Comparison of ENCODE assay signal across 8 cellular contexts in the genomic region with DNA sequence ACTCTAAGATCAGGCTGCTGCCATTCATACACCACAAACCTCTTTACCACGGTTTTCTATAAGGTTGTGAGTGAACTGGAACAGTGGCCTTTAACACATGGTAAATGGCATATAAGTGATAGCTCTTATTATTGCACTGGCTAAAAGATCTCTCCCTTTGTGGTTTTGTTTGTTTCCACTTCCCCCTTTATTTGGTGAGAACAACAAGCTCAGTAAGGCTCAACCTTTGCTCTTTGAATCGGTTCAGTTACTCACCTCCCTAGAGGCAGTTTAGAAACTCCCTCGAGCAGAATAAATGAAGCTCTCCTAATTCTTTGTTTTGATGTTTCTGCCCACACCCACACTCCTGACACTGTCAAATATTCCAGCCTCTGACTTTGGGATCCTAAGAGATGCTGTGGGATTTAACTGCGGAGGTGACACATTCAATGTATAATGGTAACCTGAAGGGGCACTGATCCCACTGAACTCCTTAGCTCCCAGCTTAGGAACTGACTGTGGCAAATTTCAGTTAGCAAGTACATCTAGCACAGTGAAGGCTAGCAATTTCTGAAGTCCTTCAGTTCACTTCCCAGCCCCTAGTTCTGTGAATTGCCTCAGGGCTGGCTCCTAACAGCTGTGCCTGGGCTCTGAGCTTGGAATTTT. TPM values are rescaled to one million over a fixed set of nuclear protein-coding genes. Genes with fewer than 3 reads are reported as not detected.
DNase-seq lines count a peak whose midpoint lies in the region; ATAC-seq and TF ChIP-seq lines count a peak whose summit lies in the region.

No MANE protein-coding gene starts in this region.

- BruUV-seq in HCT116 (replicated peaks; lab: Mats Ljungman, UMichigan) = no TSS peak

- no peaks in the 10 kb centered on the region for H3K27me3 ChIP-seq in HCT116 (ENCODE audit: insufficient read depth, low read length)

- ATAC-seq in GM18519 (IDR thresholded peaks at IDR 0.05; ENCODE audit: low FRiP score, unreplicated experiment) (peak; percentile 100), HCT116 (peak; percentile 69)

- H3K79me2 ChIP-seq in HCT116 (ENCODE audit: insufficient read depth, low read length) = no peaks in the 10 kb centered on the region

- H4K20me1 ChIP-seq in HCT116 (ENCODE audit: insufficient read depth) = no peaks in the 10 kb centered on the region

- H3K9me2 ChIP-seq in HCT116 (ENCODE audit: insufficient read depth) = no peaks in the 10 kb centered on the region

- no peak for TF ChIP-seq CTCF in HCT116 (IDR thresholded peaks at IDR 0.05 in 2 of 3, conservative IDR thresholded peaks at IDR 0.05 in 1 of 3; ENCODE audit: borderline replicate concordance in 1 of 3, insufficient read depth in 1 of 3, low read depth in 2 of 3, low read length in 2 of 3)

- no peaks in the 10 kb centered on the region for H3K36me3 ChIP-seq in HCT116 (ENCODE audit: control insufficient read depth in 1 of 2, insufficient read depth in 2 of 2, low read length in 2 of 2)

- peaks cover 9 to 11% of the 10 kb centered on the region in 2 experiments; a peak in 2 of 4 replicates for H3K4me1 ChIP-seq in HCT116 (ENCODE audit: control insufficient read depth in 1 of 2, insufficient read depth in 2 of 2, low read length in 2 of 2)

- POLR2A ChIA-PET in HCT116 (lab: Charles Lee) = no interaction called here

- no peak for TF ChIP-seq RAD21 in HCT116 (IDR thresholded peaks at IDR 0.05; ENCODE audit: low read depth)

- no peak overlapping the region for H3K4me3 ChIP-seq in HCT116 (replicated peaks in 1 of 2; ENCODE audit: low read depth in 1 of 2, low read length in 2 of 2)

- 0 out of 2 replicates have a peak overlapping the region, but pooled peaks have one; percentile 10 for H3K4me2 ChIP-seq in HCT116 (ENCODE audit: low read length)

- DNase-seq in HCT116 (ENCODE audit: low read depth, low spot score) (no peak), NAMALWA (ENCODE audit: low spot score) (peak; percentile 84), left kidney (ENCODE audit: low read depth, low spot score) (peak; percentile 53), mesenteric fat pad (ENCODE audit: low spot score) (no peak), cerebellar cortex (ENCODE audit: low spot score) (no peak), nucleus accumbens (lab: John Stamatoyannopoulos, UW) (no peak)
- no peak for DNase-seq in activated CD8-positive, alpha-beta memory T cell treated with anti-CD3 and anti-CD28 coated beads, Interleukin-2, amount 50 U/mL, for 48 hours

- H3K9me3 ChIP-seq in HCT116 (ENCODE audit: control insufficient read depth in 1 of 2, insufficient read depth in 1 of 2, low read depth in 1 of 2, low read length in 2 of 2) = no peaks in the 10 kb centered on the region

- no peak overlapping the region for H2AFZ ChIP-seq in HCT116 (ENCODE audit: low read depth, low read length, poor library complexity, severe bottlenecking)

- RAD21 ChIA-PET in HCT116 (lab: Charles Lee; ENCODE audit: low non-redundant PET in 1 of 2, low total read pairs in 2 of 2, uncharacterized antibody in 2 of 2, unreplicated experiment in 2 of 2) = no interaction called here

- CTCF ChIA-PET in HCT116 (lab: Charles Lee) = interaction anchor here (0.5 to 1.0 kb wide), 3 partner anchors 9 to 28 kb away, joined by 3 read pairs; no protein-coding TSS in a partner anchor

- no peak overlapping the region for H3K27ac ChIP-seq in HCT116 (ENCODE audit: low read depth, low read length)

- intact Hi-C loops in HCT116 (cut with micrococcal nuclease) = no loop called here

- H3K9ac ChIP-seq in HCT116 (ENCODE audit: low read length) = no peak overlapping the region

- no peak for TF ChIP-seq POLR2A in HCT116 (IDR thresholded peaks at IDR 0.05; ENCODE audit: borderline replicate concordance, extremely low read depth, insufficient read depth, insufficient read length)

TF ChIP-seq in HCT116, 20 proteins besides CTCF, POLR2A, EP300 and RAD21:
- TF ChIP-seq CEBPB (IDR thresholded peaks at IDR 0.05; ENCODE audit: low read depth) = no peak
- no peak for TF ChIP-seq SRF (IDR thresholded peaks at IDR 0.05; ENCODE audit: low read depth)
- no peak for TF ChIP-seq YY1 (IDR thresholded peaks at IDR 0.05; ENCODE audit: extremely low read depth, insufficient replicate concordance, low read depth, low read length)
- TF ChIP-seq, protein P1, sequence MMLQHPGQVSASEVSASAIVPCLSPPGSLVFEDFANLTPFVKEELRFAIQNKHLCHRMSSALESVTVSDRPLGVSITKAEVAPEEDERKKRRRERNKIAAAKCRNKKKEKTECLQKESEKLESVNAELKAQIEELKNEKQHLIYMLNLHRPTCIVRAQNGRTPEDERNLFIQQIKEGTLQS (IDR thresholded peaks at IDR 0.05) = no peak
- no peak for TF ChIP-seq EZH2phosphoT487 (IDR thresholded peaks at IDR 0.05; ENCODE audit: borderline replicate concordance)
- TF ChIP-seq, protein P2, sequence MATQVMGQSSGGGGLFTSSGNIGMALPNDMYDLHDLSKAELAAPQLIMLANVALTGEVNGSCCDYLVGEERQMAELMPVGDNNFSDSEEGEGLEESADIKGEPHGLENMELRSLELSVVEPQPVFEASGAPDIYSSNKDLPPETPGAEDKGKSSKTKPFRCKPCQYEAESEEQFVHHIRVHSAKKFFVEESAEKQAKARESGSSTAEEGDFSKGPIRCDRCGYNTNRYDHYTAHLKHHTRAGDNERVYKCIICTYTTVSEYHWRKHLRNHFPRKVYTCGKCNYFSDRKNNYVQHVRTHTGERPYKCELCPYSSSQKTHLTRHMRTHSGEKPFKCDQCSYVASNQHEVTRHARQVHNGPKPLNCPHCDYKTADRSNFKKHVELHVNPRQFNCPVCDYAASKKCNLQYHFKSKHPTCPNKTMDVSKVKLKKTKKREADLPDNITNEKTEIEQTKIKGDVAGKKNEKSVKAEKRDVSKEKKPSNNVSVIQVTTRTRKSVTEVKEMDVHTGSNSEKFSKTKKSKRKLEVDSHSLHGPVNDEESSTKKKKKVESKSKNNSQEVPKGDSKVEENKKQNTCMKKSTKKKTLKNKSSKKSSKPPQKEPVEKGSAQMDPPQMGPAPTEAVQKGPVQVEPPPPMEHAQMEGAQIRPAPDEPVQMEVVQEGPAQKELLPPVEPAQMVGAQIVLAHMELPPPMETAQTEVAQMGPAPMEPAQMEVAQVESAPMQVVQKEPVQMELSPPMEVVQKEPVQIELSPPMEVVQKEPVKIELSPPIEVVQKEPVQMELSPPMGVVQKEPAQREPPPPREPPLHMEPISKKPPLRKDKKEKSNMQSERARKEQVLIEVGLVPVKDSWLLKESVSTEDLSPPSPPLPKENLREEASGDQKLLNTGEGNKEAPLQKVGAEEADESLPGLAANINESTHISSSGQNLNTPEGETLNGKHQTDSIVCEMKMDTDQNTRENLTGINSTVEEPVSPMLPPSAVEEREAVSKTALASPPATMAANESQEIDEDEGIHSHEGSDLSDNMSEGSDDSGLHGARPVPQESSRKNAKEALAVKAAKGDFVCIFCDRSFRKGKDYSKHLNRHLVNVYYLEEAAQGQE (IDR thresholded peaks at IDR 0.05; ENCODE audit: low read depth) = no peak
- no peak for TF ChIP-seq CBX3 (IDR thresholded peaks at IDR 0.05; ENCODE audit: low read depth)
- no peak for TF ChIP-seq JUND (IDR thresholded peaks at IDR 0.05)
TF ChIP-seq in HCT116: peak in this region for 0.

RNA-seq across cellular contexts. Expression of a gene that starts 22.5 kb away (rescaled TPM):
- total RNA-seq in HCT116 (2021; ENCODE audit: unreplicated experiment) (251 TPM), mesenteric fat pad (165 TPM)
- polyA plus RNA-seq in HCT116 (2012) = 113 and 123 TPM in 2 replicates

Comparison
In these comparisons a context has a peak if more than half of its experiments do, and no peak if none do; other contexts are left out.
1. DNase-seq: peak in NAMALWA (single experiment) and left kidney (single experiment); none in HCT116 (single experiment), activated CD8-positive, alpha-beta memory T cell treated with anti-CD3 and anti-CD28 coated beads, Interleukin-2, amount 50 U/mL, for 48 hours (single experiment), mesenteric fat pad (single experiment), cerebellar cortex (single experiment) and nucleus accumbens (0 of 56).